1 cellular context compared by ENCODE assay signal in genomic region chr6:16849280-16850210, GRCh38.
A peak's percentile ranks its signal among the peaks of the same experiment; 100 is the strongest.
TF ChIP-seq lines count a peak whose summit lies in the region.

No MANE protein-coding gene starts in this region.

TF ChIP-seq in HEK293, 187 proteins besides CTCF, POLR2A, EP300 and RAD21 (continued from another document and continues in another):
- TF ChIP-seq EGR2 (tag by site-specific recombination; IDR thresholded peaks at IDR 0.05; ENCODE audit: low read depth) (no peak), ZNF248 (tag by site-specific recombination; IDR thresholded peaks at IDR 0.05) (no peak), ZSCAN4 (tag by site-specific recombination; IDR thresholded peaks at IDR 0.05) (peak; percentile 29; the same call in 1 of the 2 replicates), ZNF624 (tag by site-specific recombination; IDR thresholded peaks at IDR 0.05) (no peak), ZNF202 (tag by site-specific recombination; IDR thresholded peaks at IDR 0.05; ENCODE audit: borderline replicate concordance) (no peak), HIC1 (tag by site-specific recombination; IDR thresholded peaks at IDR 0.05) (peak; percentile 87; the same call in 1 of the 2 replicates), ZBTB49 (tag by site-specific recombination; IDR thresholded peaks at IDR 0.05; ENCODE audit: low read depth) (no peak), ZNF112 (tag by site-specific recombination; IDR thresholded peaks at IDR 0.05) (no peak), OSR2 (tag by site-specific recombination; IDR thresholded peaks at IDR 0.05) (peak; percentile 99), ZNF2 (tag by site-specific recombination; IDR thresholded peaks at IDR 0.05) (peak; percentile 71), ZNF311 (tag by site-specific recombination; IDR thresholded peaks at IDR 0.05; ENCODE audit: borderline replicate concordance) (no peak), KLF7 (tag by site-specific recombination; IDR thresholded peaks at IDR 0.05; ENCODE audit: borderline replicate concordance) (peak; percentile 95; the same call in 1 of the 2 replicates), ZNF404 (tag by site-specific recombination; IDR thresholded peaks at IDR 0.05) (no peak), ZNF280C (tag by site-specific recombination; IDR thresholded peaks at IDR 0.05) (no peak), ZNF473 (tag by site-specific recombination; IDR thresholded peaks at IDR 0.05) (no peak), ZNF292 (tag by site-specific recombination; IDR thresholded peaks at IDR 0.05; ENCODE audit: borderline replicate concordance, low read depth) (no peak), ZNF585B (tag by site-specific recombination; IDR thresholded peaks at IDR 0.05) (no peak), GLIS2 (tag by site-specific recombination; IDR thresholded peaks at IDR 0.05) (peak; percentile 68), PBX3 (CRISPR knock-in tag; IDR thresholded peaks at IDR 0.05) (no peak), ZNF223 (tag by site-specific recombination; IDR thresholded peaks at IDR 0.05) (no peak), ZNF621 (tag by site-specific recombination; IDR thresholded peaks at IDR 0.05) (no peak), ZNF791 (tag by site-specific recombination; IDR thresholded peaks at IDR 0.05) (no peak), ZFHX2 (tag by site-specific recombination; conservative IDR thresholded peaks at IDR 0.05) (peak; percentile 47), ZNF658 (tag by site-specific recombination; IDR thresholded peaks at IDR 0.05) (no peak), ELK4 (IDR thresholded peaks at IDR 0.05; ENCODE audit: borderline replicate concordance, low read depth, low read length) (no peak), ZNF37A (tag by site-specific recombination; IDR thresholded peaks at IDR 0.05) (no peak), PRDM2 (tag by site-specific recombination; IDR thresholded peaks at IDR 0.05; ENCODE audit: borderline replicate concordance) (no peak), ZNF18 (tag by site-specific recombination; IDR thresholded peaks at IDR 0.05) (peak; percentile 68), ZNF239 (tag by site-specific recombination; IDR thresholded peaks at IDR 0.05) (no peak), ZNF114 (tag by site-specific recombination; IDR thresholded peaks at IDR 0.05) (no peak), ZNF302 (tag by site-specific recombination; IDR thresholded peaks at IDR 0.05; ENCODE audit: low read depth) (0 out of 2 replicates have a peak, but pooled peaks have one; percentile 50), GLI4 (tag by site-specific recombination; IDR thresholded peaks at IDR 0.05) (no peak), ZNF518A (tag by site-specific recombination; conservative IDR thresholded peaks at IDR 0.05; ENCODE audit: low read depth) (peak; percentile 61)
